Comparison of ENCODE assay signal across 8 cellular contexts in the genomic region with DNA sequence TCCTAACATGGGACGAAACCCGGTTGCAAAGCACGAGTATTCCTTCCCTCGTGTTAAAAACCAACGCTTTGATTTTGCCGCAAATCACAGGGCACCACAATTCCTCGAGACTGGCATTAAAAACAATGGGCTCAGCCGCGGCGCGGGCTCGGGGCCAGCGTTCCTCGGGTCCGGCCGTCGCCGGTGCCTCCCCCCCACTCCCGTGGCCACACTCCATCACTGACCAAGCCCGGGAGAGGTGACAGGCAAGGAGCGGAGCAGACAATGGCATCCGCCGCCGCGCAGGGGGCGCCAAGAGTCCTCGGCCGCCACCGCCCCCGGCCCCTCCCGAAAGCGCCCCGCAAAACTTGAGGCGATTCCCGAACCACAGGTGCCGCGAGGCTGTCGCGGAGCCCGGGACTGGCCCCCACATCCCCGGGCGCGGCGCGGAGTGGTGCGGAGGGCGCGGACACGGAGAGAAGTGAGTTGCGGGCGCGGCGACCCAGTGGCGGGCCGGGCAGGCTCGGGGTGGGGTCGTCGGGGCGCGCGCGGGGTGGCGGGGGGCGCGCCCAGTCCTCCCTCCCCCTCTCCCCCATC. TPM values are rescaled to one million over a fixed set of nuclear protein-coding genes. Genes with fewer than 3 reads are reported as not detected.
A peak's percentile ranks its signal among the peaks of the same experiment; 100 is the strongest.
DNase-seq lines count a peak whose midpoint lies in the region; ATAC-seq and TF ChIP-seq lines count a peak whose summit lies in the region.

No MANE protein-coding gene starts in this region.

- H3K9me3 ChIP-seq in neural cell (ENCODE audit: low read length) (no peaks in the 10 kb centered on the region), thyroid gland (no peaks in the 10 kb centered on the region)

- no peaks in the 10 kb centered on the region for H4K20me1 ChIP-seq in neural cell (ENCODE audit: insufficient read depth)

- H3K4me1 ChIP-seq in thyroid gland = peaks cover 0 to 16% of the 10 kb centered on the region in 2 donors

- DNase-seq in OCI-M1 (lab: John Stamatoyannopoulos, UW) (peak; percentile 57), fibroblast of pulmonary artery (ENCODE audit: low read depth) (no peak), thyroid gland (peak; percentile 61 to 64)
- peak; percentile 81 for DNase-seq in activated effector memory CD4-positive, alpha-beta T cell treated with anti-CD3 and anti-CD28 coated beads, Interleukin-2, amount 50 U/mL, for 16 hours

- peak overlapping the region; percentile 4 for H2AFZ ChIP-seq in neural cell (ENCODE audit: low read depth, low read length)

- no peak for TF ChIP-seq POLR2A in thyroid gland (IDR thresholded peaks at IDR 0.05)

- H3K79me2 ChIP-seq in neural cell (replicated peaks; ENCODE audit: insufficient read depth, low read length) = peaks cover 15% of the 10 kb centered on the region

- peak overlapping the region; percentile 91 for H3K27ac ChIP-seq in 22Rv1
- peak overlapping the region; percentile 37 for H3K27ac ChIP-seq in neural cell (ENCODE audit: low read length)
- peak overlapping the region; percentile 75 to 82 (median 80) for H3K27ac ChIP-seq in thyroid gland

- H3K27me3 ChIP-seq in neural cell (ENCODE audit: insufficient read depth, low read depth, low read length) (no peaks in the 10 kb centered on the region), thyroid gland (no peaks in the 10 kb centered on the region)

- H3F3A ChIP-seq in neural cell (ENCODE audit: insufficient read depth, low read length, poor library complexity, severe bottlenecking) = no peaks in the 10 kb centered on the region

- H3K9me2 ChIP-seq in neural cell (ENCODE audit: insufficient read depth, low read length) = no peaks in the 10 kb centered on the region

- no peak for TF ChIP-seq RAD21 in neural cell (conservative IDR thresholded peaks at IDR 0.05)

- H3K4me2 ChIP-seq in neural cell (ENCODE audit: low read length) = peak overlapping the region; percentile 62

- TF ChIP-seq EP300 in neural cell (conservative IDR thresholded peaks at IDR 0.05; ENCODE audit: poor library complexity, severe bottlenecking) = no peak

- peak overlapping the region; percentile 69 for H3K9ac ChIP-seq in neural cell (ENCODE audit: low read length)

- ATAC-seq in GM18520 (IDR thresholded peaks at IDR 0.05; ENCODE audit: unreplicated experiment) (peak; percentile 21), HG03045 (IDR thresholded peaks at IDR 0.05; ENCODE audit: unreplicated experiment) (peak; percentile 44)

- H3K4me3 ChIP-seq in fibroblast of pulmonary artery (replicated peaks; ENCODE audit: low read depth, low read length) (peak overlapping the region; percentile 61), neural cell (ENCODE audit: low read length) (peak overlapping the region; percentile 79), thyroid gland (replicated peaks in 1 of 3) (peak overlapping the region in 2 of 3 donors; percentile 58 to 79)

- 0% methylated on average over 3 to 4 of the region's 65 CpGs for WGBS in thyroid gland, 2 donors

- intact Hi-C loops in thyroid gland (cut with DNase I) = loop anchor here (10.0 kb wide), 1 partner anchor 179 kb away; no protein-coding TSS in a partner anchor

- H3K36me3 ChIP-seq in neural cell (ENCODE audit: insufficient read depth, low read length) = no peaks in the 10 kb centered on the region
- no peaks in the 10 kb centered on the region for H3K36me3 ChIP-seq in thyroid gland

- TF ChIP-seq CTCF in 22Rv1 (IDR thresholded peaks at IDR 0.05) (peak; percentile 45), fibroblast of pulmonary artery (IDR thresholded peaks at IDR 0.05; ENCODE audit: low read length, missing control alignments) (no peak), neural cell (IDR thresholded peaks at IDR 0.05; ENCODE audit: poor library complexity, severe bottlenecking) (no peak), thyroid gland (IDR thresholded peaks at IDR 0.05) (peak in 1 of 6 experiments; percentile 32)

TF ChIP-seq in neural cell, 6 proteins besides CTCF, POLR2A, EP300 and RAD21:
- TF ChIP-seq MXI1 (conservative IDR thresholded peaks at IDR 0.05; ENCODE audit: poor library complexity, severe bottlenecking) = peak; percentile 87
- TF ChIP-seq EZH2 (IDR thresholded peaks at IDR 0.05; ENCODE audit: borderline replicate concordance, insufficient read depth, low read length, poor library complexity, severe bottlenecking) = no peak
- peak; percentile 21 for TF ChIP-seq SMC3 (conservative IDR thresholded peaks at IDR 0.05; ENCODE audit: poor library complexity)
- peak; percentile 3 for TF ChIP-seq POLR2AphosphoS5 (IDR thresholded peaks at IDR 0.05)

RNA-seq across cellular contexts. Expression of gene AP1S2, which starts 0.4 kb away (rescaled TPM):
- 127 and 160 TPM in 2 replicates for polyA plus RNA-seq in neural cell
- 98.6 and 148 TPM in 2 replicates for polyA minus RNA-seq in neural cell
- 10 to 100 TPM; 34.3 to 81.4 (median 45.7) TPM for total RNA-seq in thyroid gland

Comparison
In these comparisons a context has a peak if more than half of its experiments do, and no peak if none do; other contexts are left out.
1. H3K27ac ChIP-seq: peak in every context shown above with its lines; median percentile 91 in 22Rv1; 80 in thyroid gland; 37 in neural cell.